ENCODE assay signal across 1 cellular context in the genomic region with DNA sequence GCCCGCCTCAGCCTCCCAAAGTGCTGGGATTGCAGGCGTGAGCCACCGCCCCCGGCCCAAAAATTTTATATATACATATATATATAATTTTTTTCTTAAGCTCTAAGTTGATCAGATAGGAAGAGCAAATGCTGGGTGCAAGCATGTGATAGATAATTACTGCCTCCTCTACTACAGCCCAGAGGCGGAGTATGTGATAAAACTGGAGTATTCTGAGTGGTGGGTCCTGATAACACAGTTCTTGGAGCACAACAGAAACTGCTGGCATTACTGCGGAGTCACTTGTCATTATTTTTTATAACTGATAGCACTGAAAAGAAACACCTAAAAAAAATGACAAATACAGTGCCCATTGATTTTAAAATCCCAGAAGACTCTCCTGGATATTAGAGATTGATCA.
TF ChIP-seq lines count a peak whose summit lies in the region.

No MANE protein-coding gene starts in this region.

TF ChIP-seq in K562, 482 proteins besides CTCF, POLR2A, EP300 and RAD21 (continued from another document and continues in another):
- no peak for TF ChIP-seq DLX4 (CRISPR knock-in tag; IDR thresholded peaks at IDR 0.05)
- no peak for TF ChIP-seq SMAD2 (IDR thresholded peaks at IDR 0.05; ENCODE audit: low read depth, low read length)
- TF ChIP-seq ZBTB8A (IDR thresholded peaks at IDR 0.05; ENCODE audit: partially characterized antibody), result no peak
- TF ChIP-seq DNMT1 (IDR thresholded peaks at IDR 0.05), result no peak
- peak; percentile 78 for TF ChIP-seq LEF1 (IDR thresholded peaks at IDR 0.05)
- TF ChIP-seq ETS2 (tag; IDR thresholded peaks at IDR 0.05; ENCODE audit: borderline replicate concordance, poor library complexity, severe bottlenecking), result no peak
- peak; percentile 92 for TF ChIP-seq CXXC5 (CRISPR knock-in tag; IDR thresholded peaks at IDR 0.05)
- TF ChIP-seq HNRNPH1 (optimal IDR thresholded peaks at IDR 0.05; ENCODE audit: low read depth, low read length), result no peak
- no peak for TF ChIP-seq BRF1 (IDR thresholded peaks at IDR 0.05; ENCODE audit: borderline replicate concordance, extremely low read depth, insufficient read length)
- no peak for TF ChIP-seq RBM39 (optimal IDR thresholded peaks at IDR 0.05; ENCODE audit: low read depth, low read length)
- no peak for TF ChIP-seq GTF2A2 (tag; IDR thresholded peaks at IDR 0.05)
- no peak for TF ChIP-seq CHD1 (IDR thresholded peaks at IDR 0.05; ENCODE audit: low read length)
- TF ChIP-seq MEF2D (tag; conservative IDR thresholded peaks at IDR 0.05; ENCODE audit: low read depth), result no peak
- TF ChIP-seq ZZZ3 (IDR thresholded peaks at IDR 0.05), result no peak
- no peak for TF ChIP-seq FOS (IDR thresholded peaks at IDR 0.05; ENCODE audit: extremely low read depth, insufficient read length)
- TF ChIP-seq NFYB (IDR thresholded peaks at IDR 0.05; ENCODE audit: extremely low read depth, insufficient read length), result no peak
- no peak for TF ChIP-seq ZNF77 (CRISPR knock-in tag; IDR thresholded peaks at IDR 0.05)
- TF ChIP-seq GATA2 (CRISPR knock-in tag; IDR thresholded peaks at IDR 0.05), result peak; percentile 62; the same call in 1 of the 2 replicates
- TF ChIP-seq ZNF655 (CRISPR knock-in tag; IDR thresholded peaks at IDR 0.05), result no peak
- peak; percentile 91 for TF ChIP-seq NFE2 (IDR thresholded peaks at IDR 0.05; ENCODE audit: low read depth)
- TF ChIP-seq, protein P1, sequence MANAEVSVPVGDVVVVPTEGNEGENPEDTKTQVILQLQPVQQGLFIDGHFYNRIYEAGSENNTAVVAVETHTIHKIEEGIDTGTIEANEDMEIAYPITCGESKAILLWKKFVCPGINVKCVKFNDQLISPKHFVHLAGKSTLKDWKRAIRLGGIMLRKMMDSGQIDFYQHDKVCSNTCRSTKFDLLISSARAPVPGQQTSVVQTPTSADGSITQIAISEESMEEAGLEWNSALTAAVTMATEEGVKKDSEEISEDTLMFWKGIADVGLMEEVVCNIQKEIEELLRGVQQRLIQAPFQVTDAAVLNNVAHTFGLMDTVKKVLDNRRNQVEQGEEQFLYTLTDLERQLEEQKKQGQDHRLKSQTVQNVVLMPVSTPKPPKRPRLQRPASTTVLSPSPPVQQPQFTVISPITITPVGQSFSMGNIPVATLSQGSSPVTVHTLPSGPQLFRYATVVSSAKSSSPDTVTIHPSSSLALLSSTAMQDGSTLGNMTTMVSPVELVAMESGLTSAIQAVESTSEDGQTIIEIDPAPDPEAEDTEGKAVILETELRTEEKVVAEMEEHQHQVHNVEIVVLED (CRISPR knock-in tag; IDR thresholded peaks at IDR 0.05), result 0 out of 2 replicates have a peak, but pooled peaks have one; percentile 29
- TF ChIP-seq UBTF (IDR thresholded peaks at IDR 0.05; ENCODE audit: borderline replicate concordance in 1 of 2, low read depth in 2 of 2, low read length in 2 of 2), result no peak
- peak; percentile 60 for TF ChIP-seq BHLHE40 (IDR thresholded peaks at IDR 0.05; ENCODE audit: low read length)
- TF ChIP-seq PHF8 (IDR thresholded peaks at IDR 0.05; ENCODE audit: borderline replicate concordance, low read length), result no peak
- TF ChIP-seq KAT8 (IDR thresholded peaks at IDR 0.05; ENCODE audit: low read depth), result no peak
- TF ChIP-seq SAP30 (IDR thresholded peaks at IDR 0.05; ENCODE audit: borderline replicate concordance, insufficient read depth, low read depth, low read length, poor library complexity, severe bottlenecking), result no peak
- TF ChIP-seq, protein P2, sequence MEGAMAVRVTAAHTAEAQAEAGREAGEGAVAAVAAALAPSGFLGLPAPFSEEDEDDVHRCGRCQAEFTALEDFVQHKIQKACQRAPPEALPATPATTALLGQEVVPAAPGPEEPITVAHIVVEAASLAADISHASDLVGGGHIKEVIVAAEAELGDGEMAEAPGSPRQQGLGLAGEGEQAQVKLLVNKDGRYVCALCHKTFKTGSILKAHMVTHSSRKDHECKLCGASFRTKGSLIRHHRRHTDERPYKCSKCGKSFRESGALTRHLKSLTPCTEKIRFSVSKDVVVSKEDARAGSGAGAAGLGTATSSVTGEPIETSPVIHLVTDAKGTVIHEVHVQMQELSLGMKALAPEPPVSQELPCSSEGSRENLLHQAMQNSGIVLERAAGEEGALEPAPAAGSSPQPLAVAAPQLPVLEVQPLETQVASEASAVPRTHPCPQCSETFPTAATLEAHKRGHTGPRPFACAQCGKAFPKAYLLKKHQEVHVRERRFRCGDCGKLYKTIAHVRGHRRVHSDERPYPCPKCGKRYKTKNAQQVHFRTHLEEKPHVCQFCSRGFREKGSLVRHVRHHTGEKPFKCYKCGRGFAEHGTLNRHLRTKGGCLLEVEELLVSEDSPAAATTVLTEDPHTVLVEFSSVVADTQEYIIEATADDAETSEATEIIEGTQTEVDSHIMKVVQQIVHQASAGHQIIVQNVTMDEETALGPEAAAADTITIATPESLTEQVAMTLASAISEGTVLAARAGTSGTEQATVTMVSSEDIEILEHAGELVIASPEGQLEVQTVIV (CRISPR knock-in tag; IDR thresholded peaks at IDR 0.05; ENCODE audit: borderline replicate concordance), result no peak
- TF ChIP-seq, protein P3, sequence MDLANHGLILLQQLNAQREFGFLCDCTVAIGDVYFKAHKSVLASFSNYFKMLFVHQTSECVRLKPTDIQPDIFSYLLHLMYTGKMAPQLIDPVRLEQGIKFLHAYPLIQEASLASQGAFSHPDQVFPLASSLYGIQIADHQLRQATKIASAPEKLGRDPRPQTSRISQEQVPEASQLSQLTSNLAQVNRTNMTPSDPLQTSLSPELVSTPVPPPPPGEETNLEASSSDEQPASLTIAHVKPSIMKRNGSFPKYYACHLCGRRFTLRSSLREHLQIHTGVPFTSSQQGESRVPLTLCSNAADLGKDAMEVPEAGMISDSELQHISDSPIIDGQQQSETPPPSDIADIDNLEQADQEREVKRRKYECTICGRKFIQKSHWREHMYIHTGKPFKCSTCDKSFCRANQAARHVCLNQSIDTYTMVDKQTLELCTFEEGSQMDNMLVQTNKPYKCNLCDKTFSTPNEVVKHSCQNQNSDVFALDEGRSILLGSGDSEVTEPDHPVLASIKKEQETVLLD (IDR thresholded peaks at IDR 0.05), result no peak
- TF ChIP-seq NR3C1 (CRISPR knock-in tag; IDR thresholded peaks at IDR 0.05), result no peak
- no peak for TF ChIP-seq CLOCK (CRISPR knock-in tag; IDR thresholded peaks at IDR 0.05; ENCODE audit: borderline replicate concordance)
- TF ChIP-seq CBX1 (IDR thresholded peaks at IDR 0.05; ENCODE audit: low read depth), result no peak
- TF ChIP-seq ZNF551 (CRISPR knock-in tag; IDR thresholded peaks at IDR 0.05), result no peak
- peak; percentile 95 for TF ChIP-seq CBFA2T2 (conservative IDR thresholded peaks at IDR 0.05)
- no peak for TF ChIP-seq SNAPC5 (CRISPR knock-in tag; IDR thresholded peaks at IDR 0.05)
- TF ChIP-seq, protein P4, sequence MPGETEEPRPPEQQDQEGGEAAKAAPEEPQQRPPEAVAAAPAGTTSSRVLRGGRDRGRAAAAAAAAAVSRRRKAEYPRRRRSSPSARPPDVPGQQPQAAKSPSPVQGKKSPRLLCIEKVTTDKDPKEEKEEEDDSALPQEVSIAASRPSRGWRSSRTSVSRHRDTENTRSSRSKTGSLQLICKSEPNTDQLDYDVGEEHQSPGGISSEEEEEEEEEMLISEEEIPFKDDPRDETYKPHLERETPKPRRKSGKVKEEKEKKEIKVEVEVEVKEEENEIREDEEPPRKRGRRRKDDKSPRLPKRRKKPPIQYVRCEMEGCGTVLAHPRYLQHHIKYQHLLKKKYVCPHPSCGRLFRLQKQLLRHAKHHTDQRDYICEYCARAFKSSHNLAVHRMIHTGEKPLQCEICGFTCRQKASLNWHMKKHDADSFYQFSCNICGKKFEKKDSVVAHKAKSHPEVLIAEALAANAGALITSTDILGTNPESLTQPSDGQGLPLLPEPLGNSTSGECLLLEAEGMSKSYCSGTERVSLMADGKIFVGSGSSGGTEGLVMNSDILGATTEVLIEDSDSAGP (CRISPR knock-in tag; IDR thresholded peaks at IDR 0.05), result no peak
- no peak for TF ChIP-seq ZNF263 (CRISPR knock-in tag; IDR thresholded peaks at IDR 0.05; ENCODE audit: borderline replicate concordance)
- no peak for TF ChIP-seq STAG1 (CRISPR knock-in tag; IDR thresholded peaks at IDR 0.05; ENCODE audit: borderline replicate concordance)
- no peak for TF ChIP-seq MCM2 (IDR thresholded peaks at IDR 0.05; ENCODE audit: low read depth)
- TF ChIP-seq E2F3 (CRISPR knock-in tag; IDR thresholded peaks at IDR 0.05), result no peak
- no peak for TF ChIP-seq ZNF57 (CRISPR knock-in tag; IDR thresholded peaks at IDR 0.05)
- TF ChIP-seq, protein P5, sequence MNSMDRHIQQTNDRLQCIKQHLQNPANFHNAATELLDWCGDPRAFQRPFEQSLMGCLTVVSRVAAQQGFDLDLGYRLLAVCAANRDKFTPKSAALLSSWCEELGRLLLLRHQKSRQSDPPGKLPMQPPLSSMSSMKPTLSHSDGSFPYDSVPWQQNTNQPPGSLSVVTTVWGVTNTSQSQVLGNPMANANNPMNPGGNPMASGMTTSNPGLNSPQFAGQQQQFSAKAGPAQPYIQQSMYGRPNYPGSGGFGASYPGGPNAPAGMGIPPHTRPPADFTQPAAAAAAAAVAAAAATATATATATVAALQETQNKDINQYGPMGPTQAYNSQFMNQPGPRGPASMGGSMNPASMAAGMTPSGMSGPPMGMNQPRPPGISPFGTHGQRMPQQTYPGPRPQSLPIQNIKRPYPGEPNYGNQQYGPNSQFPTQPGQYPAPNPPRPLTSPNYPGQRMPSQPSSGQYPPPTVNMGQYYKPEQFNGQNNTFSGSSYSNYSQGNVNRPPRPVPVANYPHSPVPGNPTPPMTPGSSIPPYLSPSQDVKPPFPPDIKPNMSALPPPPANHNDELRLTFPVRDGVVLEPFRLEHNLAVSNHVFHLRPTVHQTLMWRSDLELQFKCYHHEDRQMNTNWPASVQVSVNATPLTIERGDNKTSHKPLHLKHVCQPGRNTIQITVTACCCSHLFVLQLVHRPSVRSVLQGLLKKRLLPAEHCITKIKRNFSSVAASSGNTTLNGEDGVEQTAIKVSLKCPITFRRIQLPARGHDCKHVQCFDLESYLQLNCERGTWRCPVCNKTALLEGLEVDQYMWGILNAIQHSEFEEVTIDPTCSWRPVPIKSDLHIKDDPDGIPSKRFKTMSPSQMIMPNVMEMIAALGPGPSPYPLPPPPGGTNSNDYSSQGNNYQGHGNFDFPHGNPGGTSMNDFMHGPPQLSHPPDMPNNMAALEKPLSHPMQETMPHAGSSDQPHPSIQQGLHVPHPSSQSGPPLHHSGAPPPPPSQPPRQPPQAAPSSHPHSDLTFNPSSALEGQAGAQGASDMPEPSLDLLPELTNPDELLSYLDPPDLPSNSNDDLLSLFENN (IDR thresholded peaks at IDR 0.05; ENCODE audit: low read depth in 2 of 2, low read length in 2 of 2), result peak in 1 of 2 experiments; percentile 95; a peak in 2 of 4 replicates
- TF ChIP-seq, protein P6, sequence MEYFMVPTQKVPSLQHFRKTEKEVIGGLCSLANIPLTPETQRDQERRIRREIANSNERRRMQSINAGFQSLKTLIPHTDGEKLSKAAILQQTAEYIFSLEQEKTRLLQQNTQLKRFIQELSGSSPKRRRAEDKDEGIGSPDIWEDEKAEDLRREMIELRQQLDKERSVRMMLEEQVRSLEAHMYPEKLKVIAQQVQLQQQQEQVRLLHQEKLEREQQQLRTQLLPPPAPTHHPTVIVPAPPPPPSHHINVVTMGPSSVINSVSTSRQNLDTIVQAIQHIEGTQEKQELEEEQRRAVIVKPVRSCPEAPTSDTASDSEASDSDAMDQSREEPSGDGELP (CRISPR knock-in tag; IDR thresholded peaks at IDR 0.05; ENCODE audit: borderline replicate concordance), result no peak
- TF ChIP-seq RB1 (IDR thresholded peaks at IDR 0.05; ENCODE audit: low read depth), result no peak
- no peak for TF ChIP-seq KAT2B (IDR thresholded peaks at IDR 0.05; ENCODE audit: low read depth, low read length)
- peak; percentile 90 for TF ChIP-seq SOX6 (IDR thresholded peaks at IDR 0.05)
